27 cellular contexts compared by ENCODE assay signal in genomic region chr3:27536451-27536850, GRCh38. TPM values are rescaled to one million over a fixed set of nuclear protein-coding genes. Genes with fewer than 3 reads are reported as not detected.
DNase-seq lines count a peak whose midpoint lies in the region; ATAC-seq and TF ChIP-seq lines count a peak whose summit lies in the region.
"Had no signal": no experiment of that assay in that cellular context is flagged by ENCODE, and none has a peak within 500 bp of the region (broad histone marks: within the 10 kb centered on the region; RNA-seq: fewer than 3 reads in every experiment).

No MANE protein-coding gene starts in this region.

- no peak overlapping the region for H3K56ac ChIP-seq in mesendoderm (ENCODE audit: low read length)

- POLR2A ChIA-PET in MCF 10A (lab: Yijun Ruan, JAX): interaction anchor here (0.6 to 6.3 kb wide), 14 partner anchors 7 to 142 kb away, joined by 3 to 107 read pairs (median 8); partner anchors contain the start of gene SLC4A7

- DNase-seq in Right ventricle myocardium inferior (ENCODE audit: missing footprints) (no peak), right atrium auricular region (ENCODE audit: low spot score) (no peak), MCF 10A (ENCODE audit: unreplicated experiment) (no peak), mesendoderm (no peak), aorta (no peak), NCI-H146 treated with DMSO at 0.1 percent for 48 hours (lab: John Stamatoyannopoulos, UW; ENCODE audit: unreplicated experiment) (no peak), NCI-H2171 (lab: John Stamatoyannopoulos, UW) (no peak), NCI-H2107 treated with DMSO at 0.1 percent for 48 hours (lab: John Stamatoyannopoulos, UW; ENCODE audit: unreplicated experiment) (no peak)
- DNase-seq: activated B cell treated with CpG ODN at 0.5 μM for 24 hours; activated CD8-positive, alpha-beta memory T cell treated with anti-CD3 and anti-CD28 coated beads, Interleukin-2, amount 50 U/mL, for 48 hours; AML-193; CD4-positive, alpha-beta memory T cell; DMS153; heart right ventricle; left colon; NCI-H1436 treated with DMSO at 0.1 percent for 48 hours; NCI-H2171 treated with DMSO at 0.1 percent for 48 hours; NCI-H526; pancreas; right cardiac atrium had no signal

- no peaks in the 10 kb centered on the region for H3K79me1 ChIP-seq in mesendoderm (ENCODE audit: low read length)

- peaks cover 34% of the 10 kb centered on the region for H3K4me1 Mint-ChIP-seq in MCF 10A (ENCODE audit: insufficient read depth, unreplicated experiment)

- H2BK15ac ChIP-seq in mesendoderm (replicated peaks; ENCODE audit: low read depth): no peak overlapping the region

- no peaks in the 10 kb centered on the region for H3K27me3 Mint-ChIP-seq in MCF 10A (ENCODE audit: insufficient read depth, unreplicated experiment)
- H3K27me3 Mint-ChIP-seq: activated B cell treated with CpG ODN at 0.5 μM for 24 hours; activated naive CD4-positive, alpha-beta T cell treated with anti-CD3 and anti-CD28 coated beads, Interleukin-2, amount 50 U/mL, for 24 hours; activated T-helper 17 cell treated with anti-CD3 and anti-CD28 coated beads, Interleukin-2, amount 50 U/mL, for 72 hours; CD4-positive, alpha-beta memory T cell; central memory CD8-positive, alpha-beta T cell; natural killer cell treated with Interleukin-12 subunit alpha and Interleukin-12 subunit beta and Interleukin-15 and Interleukin-18, amount 100 ng/mL, for 72 hours; stimulated activated naive CD8-positive, alpha-beta T cell treated with anti-CD3 and anti-CD28 coated beads, Interleukin-15, Interleukin-2, amounts not matched to agents 100 ng/mL and 50 ng/mL, for 24 hours had no signal

- no peak overlapping the region for H3K9ac ChIP-seq in mesendoderm (ENCODE audit: low read length)

- CTCF ChIA-PET in MCF 10A (lab: Yijun Ruan, JAX): interaction anchor here (0.5 to 2.8 kb wide), 10 partner anchors 18 to 749 kb away, joined by 3 to 11 read pairs (median 3); no protein-coding TSS in a partner anchor

- H3K4me2 ChIP-seq in mesendoderm (ENCODE audit: low read length): no peak overlapping the region

- H3K9me3 Mint-ChIP-seq in MCF 10A (ENCODE audit: unreplicated experiment): no peaks in the 10 kb centered on the region
- H3K9me3 Mint-ChIP-seq: activated B cell treated with CpG ODN at 0.5 μM for 24 hours; activated naive CD4-positive, alpha-beta T cell treated with anti-CD3 and anti-CD28 coated beads, Interleukin-2, amount 50 U/mL, for 24 hours; activated T-helper 17 cell treated with anti-CD3 and anti-CD28 coated beads, Interleukin-2, amount 50 U/mL, for 72 hours; CD4-positive, alpha-beta memory T cell; central memory CD8-positive, alpha-beta T cell; natural killer cell treated with Interleukin-12 subunit alpha and Interleukin-12 subunit beta and Interleukin-15 and Interleukin-18, amount 100 ng/mL, for 72 hours; stimulated activated naive CD8-positive, alpha-beta T cell treated with anti-CD3 and anti-CD28 coated beads, Interleukin-15, Interleukin-2, amounts not matched to agents 100 ng/mL and 50 ng/mL, for 24 hours had no signal

- H4K8ac ChIP-seq in mesendoderm (ENCODE audit: low read depth, low read length): no peak overlapping the region

- H3K27ac Mint-ChIP-seq in MCF 10A (ENCODE audit: low read depth, unreplicated experiment): peak overlapping the region; percentile 98
- H3K27ac Mint-ChIP-seq: activated B cell treated with CpG ODN at 0.5 μM for 24 hours; activated naive CD4-positive, alpha-beta T cell treated with anti-CD3 and anti-CD28 coated beads, Interleukin-2, amount 50 U/mL, for 24 hours; activated T-helper 17 cell treated with anti-CD3 and anti-CD28 coated beads, Interleukin-2, amount 50 U/mL, for 72 hours; natural killer cell treated with Interleukin-12 subunit alpha and Interleukin-12 subunit beta and Interleukin-15 and Interleukin-18, amount 100 ng/mL, for 72 hours; stimulated activated naive CD8-positive, alpha-beta T cell treated with anti-CD3 and anti-CD28 coated beads, Interleukin-15, Interleukin-2, amounts not matched to agents 100 ng/mL and 50 ng/mL, for 24 hours had no signal

- no CpG with 5 or more reads among the region's 1 CpG for WGBS in mesendoderm (ENCODE audit: extremely low coverage, insufficient coverage, low lambda C conversion rate)
- 85 to 90% methylated on average over 1 of the region's 1 CpG for whole genome bisulfite sequencing in aorta, 2 donors

- H3K27ac ChIP-seq in right atrium auricular region (peak overlapping the region in 1 of 2 donors; percentile 68), mesendoderm (ENCODE audit: low read depth, low read length) (no peak overlapping the region), aorta (ENCODE audit: low read depth in 1 of 2, low read length in 2 of 2) (peak overlapping the region; percentile 7 to 55)
- H3K27ac ChIP-seq: 22Rv1, pancreas had no signal

- H3K36me3 Mint-ChIP-seq in MCF 10A (ENCODE audit: insufficient read depth, unreplicated experiment): peaks cover 6% of the 10 kb centered on the region
- H3K36me3 Mint-ChIP-seq: activated naive CD4-positive, alpha-beta T cell treated with anti-CD3 and anti-CD28 coated beads, Interleukin-2, amount 50 U/mL, for 24 hours; CD4-positive, alpha-beta memory T cell; natural killer cell treated with Interleukin-12 subunit alpha and Interleukin-12 subunit beta and Interleukin-15 and Interleukin-18, amount 100 ng/mL, for 72 hours had no signal

- H3K4me3 ChIP-seq in right atrium auricular region (no peak overlapping the region), mesendoderm (ENCODE audit: low read length) (no peak overlapping the region), aorta (ENCODE audit: low read length in 2 of 2) (no peak overlapping the region)
- H3K4me3 ChIP-seq: heart right ventricle, pancreas, tibial nerve had no signal

- no peak overlapping the region for H2AK5ac ChIP-seq in mesendoderm (ENCODE audit: low read length)

- no TSS peak for BruUV-seq in MCF 10A (replicated peaks; lab: Mats Ljungman, UMichigan)

- no peaks in the 10 kb centered on the region for H3K79me2 ChIP-seq in mesendoderm (ENCODE audit: control insufficient read depth, insufficient read depth, low read length)

- no peak overlapping the region for H3K4me3 Mint-ChIP-seq in MCF 10A (ENCODE audit: unreplicated experiment)
- H3K4me3 Mint-ChIP-seq: activated B cell treated with CpG ODN at 0.5 μM for 24 hours; activated naive CD4-positive, alpha-beta T cell treated with anti-CD3 and anti-CD28 coated beads, Interleukin-2, amount 50 U/mL, for 24 hours; activated T-helper 17 cell treated with anti-CD3 and anti-CD28 coated beads, Interleukin-2, amount 50 U/mL, for 72 hours; CD4-positive, alpha-beta memory T cell; central memory CD8-positive, alpha-beta T cell; natural killer cell treated with Interleukin-12 subunit alpha and Interleukin-12 subunit beta and Interleukin-15 and Interleukin-18, amount 100 ng/mL, for 72 hours; stimulated activated naive CD8-positive, alpha-beta T cell treated with anti-CD3 and anti-CD28 coated beads, Interleukin-15, Interleukin-2, amounts not matched to agents 100 ng/mL and 50 ng/mL, for 24 hours had no signal

- peaks cover 0 to 12% of the 10 kb centered on the region in 2 donors for H3K4me1 ChIP-seq in right atrium auricular region
- H3K4me1 ChIP-seq in mesendoderm (ENCODE audit: control insufficient read depth, low read depth, low read length): peaks cover 12% of the 10 kb centered on the region
- peaks cover 0 to 3% of the 10 kb centered on the region in 2 donors for H3K4me1 ChIP-seq in aorta (ENCODE audit: control insufficient read depth in 1 of 2, insufficient read depth in 2 of 2, low read length in 2 of 2)

- intact Hi-C loops in Right ventricle myocardium inferior (cut with DNase I) (no loop called here), MCF 10A (cut with micrococcal nuclease) (no loop called here), aorta (cut with DNase I) (loop anchor here in 1 of 2 donors (10.0 kb wide), 1 partner anchor 52 kb away; the partner anchor contains the start of gene SLC4A7)

- ATAC-seq in Right ventricle myocardium inferior: peak; percentile 70
- ATAC-seq in aorta (ENCODE audit: low FRiP score): no peak
- ATAC-seq: activated T-helper 17 cell treated with anti-CD3 and anti-CD28 coated beads, Interleukin-2, amount 50 U/mL, for 72 hours; left colon; natural killer cell treated with Interleukin-12 subunit alpha and Interleukin-12 subunit beta and Interleukin-15 and Interleukin-18, amount 100 ng/mL, for 72 hours; pancreas had no signal

- no peak overlapping the region for H3K18ac ChIP-seq in mesendoderm (ENCODE audit: low read length)

- no peak overlapping the region for H3K4ac ChIP-seq in mesendoderm (ENCODE audit: low read depth, low read length)

- H3K9me3 ChIP-seq in right atrium auricular region (no peaks in the 10 kb centered on the region), aorta (ENCODE audit: control insufficient read depth, low read length) (no peaks in the 10 kb centered on the region)
- H3K9me3 ChIP-seq: heart right ventricle, pancreas, tibial nerve had no signal

- H2BK120ac ChIP-seq in mesendoderm (ENCODE audit: low read depth, low read length): peak overlapping the region; percentile 15

- H3K36me3 ChIP-seq in right atrium auricular region (no peaks in the 10 kb centered on the region), mesendoderm (ENCODE audit: control insufficient read depth, insufficient read depth, low read length) (no peaks in the 10 kb centered on the region), aorta (ENCODE audit: control insufficient read depth in 1 of 2, insufficient read depth in 2 of 2, low read length in 1 of 2) (no peaks in the 10 kb centered on the region)
- H3K36me3 ChIP-seq: heart right ventricle, pancreas, tibial nerve had no signal

- H2BK5ac ChIP-seq in mesendoderm (ENCODE audit: low read length): no peak overlapping the region

- TF ChIP-seq CTCF in right atrium auricular region (IDR thresholded peaks at IDR 0.05): no peak
- no peak for TF ChIP-seq CTCF in MCF 10A (IDR thresholded peaks at IDR 0.05; ENCODE audit: unreplicated experiment)

- H4K5ac ChIP-seq in mesendoderm (ENCODE audit: low read length): no peak overlapping the region

- H3K27me3 ChIP-seq in right atrium auricular region: no peaks in the 10 kb centered on the region
- H3K27me3 ChIP-seq in mesendoderm (ENCODE audit: insufficient read depth, low read length, poor library complexity): no peaks in the 10 kb centered on the region
- no peaks in the 10 kb centered on the region for H3K27me3 ChIP-seq in aorta (ENCODE audit: control insufficient read depth in 1 of 2, insufficient read depth in 2 of 2, low read length in 1 of 2)
- H3K27me3 ChIP-seq: heart right ventricle, pancreas, tibial nerve had no signal

- H3K23ac ChIP-seq in mesendoderm (ENCODE audit: low read length): no peak overlapping the region

RNA-seq across cellular contexts. Expression of gene SLC4A7, which starts 52.3 kb away (rescaled TPM):
- total RNA-seq in Right ventricle myocardium inferior (13.1 TPM), right atrium auricular region (10 to 100 TPM; 14.4 to 25.6 TPM), MCF 10A (2022) (37.2 and 41.9 TPM in 2 replicates), aorta (10 to 100 TPM; 61.0 to 62.8 TPM)
- 41.6 TPM for polyA plus RNA-seq in mesendoderm (2013, experiment 1 of 2)
- 42.5 TPM for polyA plus RNA-seq in mesendoderm (2013, experiment 2 of 2)
- polyA plus RNA-seq in aorta: 10 to 100 TPM in 1 of 2 donors, 1 to 10 TPM in 1; 5.4 to 14.0 TPM
